11 cellular contexts compared by ENCODE assay signal in the genomic region with DNA sequence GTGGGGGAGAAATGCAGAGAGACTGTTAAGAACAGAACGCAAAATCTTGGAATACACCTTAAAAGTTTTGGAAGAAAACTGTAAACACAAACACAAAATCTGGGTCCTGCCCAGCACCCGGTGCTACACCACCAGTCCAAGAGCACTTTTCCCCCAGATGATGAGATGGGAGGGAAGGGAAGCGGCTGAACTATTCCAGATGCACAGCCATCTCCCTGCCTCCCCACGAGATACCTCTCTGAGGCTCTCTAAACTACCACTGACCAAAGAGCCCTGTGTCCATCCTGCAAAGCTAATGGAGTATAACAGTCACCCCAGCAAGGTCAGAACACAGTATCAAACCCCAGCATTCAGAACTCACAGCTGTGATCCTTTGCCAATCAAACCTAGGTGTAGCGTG. TPM values are rescaled to one million over a fixed set of nuclear protein-coding genes. Genes with fewer than 3 reads are reported as not detected.
DNase-seq lines count a peak whose midpoint lies in the region; ATAC-seq and TF ChIP-seq lines count a peak whose summit lies in the region.
"Had no signal": no experiment of that assay in that cellular context is flagged by ENCODE, and none has a peak within 500 bp of the region (broad histone marks: within the 10 kb centered on the region; RNA-seq: fewer than 3 reads in every experiment).

No MANE protein-coding gene starts in this region.

- peak overlapping the region; percentile 65 for H3K9ac ChIP-seq in smooth muscle cell (ENCODE audit: low read depth)

- H3K4me1 ChIP-seq in lower lobe of right lung (peaks cover 91% of the 10 kb centered on the region), smooth muscle cell (ENCODE audit: low read depth) (peaks cover 71% of the 10 kb centered on the region), A673 (ENCODE audit: insufficient read depth, low read length, poor library complexity, severe bottlenecking) (peaks cover 48% of the 10 kb centered on the region)

- H3K27ac ChIP-seq in caudate nucleus (ENCODE audit: low read depth, low read length) (peak overlapping the region; percentile 24), lower lobe of right lung (peak overlapping the region; percentile 75), smooth muscle cell (ENCODE audit: low read depth) (peak overlapping the region; percentile 99), A673 (ENCODE audit: low read depth, low read length, poor library complexity, severe bottlenecking) (no peak overlapping the region)

- no peak for DNase-seq in AG09309 (ENCODE audit: low read depth)
- no peak for DNase-seq in caudate nucleus (lab: John Stamatoyannopoulos, UW)
- DNase-seq in lower lobe of right lung, result no peak
- no peak for DNase-seq in smooth muscle cell (lab: John Stamatoyannopoulos, UW; ENCODE audit: unreplicated experiment)
- no peak for DNase-seq in activated CD4-positive, alpha-beta T cell treated with anti-CD3 and anti-CD28 coated beads for 4 hours
- DNase-seq in CD1c-positive myeloid dendritic cell (ENCODE audit: extremely low spot score), result no peak
- no peak for DNase-seq in A673 (ENCODE audit: low spot score)
- DNase-seq: activated CD4-positive, alpha-beta T cell treated with anti-CD3 and anti-CD28 coated beads, Interleukin-2, amount 50 U/mL, for 1 hour; activated gamma-delta T cell; NCI-H2081 treated with DMSO at 0.1 percent for 48 hours had no signal

- H3K79me2 ChIP-seq in smooth muscle cell (ENCODE audit: low read depth), result peaks cover 98% of the 10 kb centered on the region

- H3F3A ChIP-seq in smooth muscle cell (ENCODE audit: low read depth), result peaks cover 82% of the 10 kb centered on the region

- peak overlapping the region; percentile 99 for H3K4me2 ChIP-seq in smooth muscle cell

- peaks cover 100% of the 10 kb centered on the region for H4K20me1 ChIP-seq in smooth muscle cell (ENCODE audit: low read depth)

- CTCF ChIA-PET in A673 (lab: Charles Lee), result no interaction called here

- TF ChIP-seq CTCF in AG09309 (IDR thresholded peaks at IDR 0.05; ENCODE audit: control insufficient read depth, insufficient read depth, low read depth, low read length, missing control alignments), result no peak
- TF ChIP-seq CTCF in lower lobe of right lung (IDR thresholded peaks at IDR 0.05), result no peak
- TF ChIP-seq CTCF in smooth muscle cell (IDR thresholded peaks at IDR 0.05; ENCODE audit: borderline replicate concordance, insufficient read depth, poor library complexity, severe bottlenecking), result no peak
- no peak for TF ChIP-seq CTCF in A673 (conservative IDR thresholded peaks at IDR 0.05; ENCODE audit: low read depth, low read length)

- ATAC-seq in lower lobe of right lung, result no peak
- ATAC-seq in GM21576 (IDR thresholded peaks at IDR 0.05; ENCODE audit: unreplicated experiment), result no peak

- H3K9me3 ChIP-seq in lower lobe of right lung (no peaks in the 10 kb centered on the region), smooth muscle cell (replicated peaks; ENCODE audit: low read depth) (no peaks in the 10 kb centered on the region), A673 (ENCODE audit: low read depth, low read length, poor library complexity, severe bottlenecking) (no peaks in the 10 kb centered on the region)

- POLR2A ChIA-PET in A673 (lab: Charles Lee; ENCODE audit: low non-redundant PET), result no interaction called here

- H3K4me3 ChIP-seq in AG09309 (ENCODE audit: control insufficient read depth, low read depth, low read length) (peak overlapping the region; percentile 16), lower lobe of right lung (no peak overlapping the region), smooth muscle cell (peak overlapping the region; percentile 23), A673 (ENCODE audit: low read depth, low read length, poor library complexity, severe bottlenecking) (no peak overlapping the region)

- peaks cover 20% of the 10 kb centered on the region for H3K36me3 ChIP-seq in lower lobe of right lung
- H3K36me3 ChIP-seq in smooth muscle cell (ENCODE audit: low read depth), result peaks cover 8% of the 10 kb centered on the region
- H3K36me3 ChIP-seq in A673 (ENCODE audit: insufficient read depth, low read length, poor library complexity, severe bottlenecking), result peaks cover 8% of the 10 kb centered on the region

- H3K27me3 ChIP-seq in lower lobe of right lung (ENCODE audit: low read depth) (no peaks in the 10 kb centered on the region), smooth muscle cell (ENCODE audit: low read depth) (no peaks in the 10 kb centered on the region), A673 (replicated peaks; ENCODE audit: insufficient read depth, low read depth, low read length, poor library complexity) (no peaks in the 10 kb centered on the region)

- 58% methylated on average over 5 of the region's 5 CpGs for WGBS in smooth muscle cell (ENCODE audit: low lambda C conversion rate)

- H2AFZ ChIP-seq in smooth muscle cell (ENCODE audit: low read depth), result no peak overlapping the region

- no TSS peak for BruUV-seq in A673 (replicated peaks; lab: Mats Ljungman, UMichigan)

- intact Hi-C loops in lower lobe of right lung (cut with DNase I) (no loop called here), A673 (cut with micrococcal nuclease; ENCODE audit: unreplicated experiment) (no loop called here)

RNA-seq across cellular contexts. Expression of a gene that starts 8.0 kb away (rescaled TPM):
- 904 TPM for total RNA-seq in lower lobe of right lung
- total RNA-seq in smooth muscle cell, result 7,113 and 8,137 TPM in 2 replicates
- 13,534 and 19,518 TPM in 2 replicates for polyA plus RNA-seq in smooth muscle cell
- 268 and 339 TPM in 2 replicates for total RNA-seq in A673 (2021)

Comparison
In these comparisons a context has a peak if more than half of its experiments do, and no peak if none do; other contexts are left out.
1. H3K4me3 ChIP-seq: peak in AG09309 (single experiment) and smooth muscle cell (single experiment); none in lower lobe of right lung (single experiment) and A673 (single experiment).